In genomic region chr11:19822531-19822930, GRCh38 we compare ENCODE assay signal across 25 cellular contexts.
"Had no signal": no experiment of that assay in that cellular context is flagged by ENCODE, and none has a peak within 500 bp of the region (broad histone marks: within the 10 kb centered on the region; RNA-seq: fewer than 3 reads in every experiment).

No MANE protein-coding gene starts in this region.

- DNase-seq: activated CD4-positive, alpha-beta memory T cell treated with anti-CD3 and anti-CD28 coated beads, Interleukin-2, amount 10 ng/mL, durations not matched to agents 7 days and 5 days; activated CD4-positive, alpha-beta T cell treated with anti-CD3 and anti-CD28 coated beads for 36 hours; activated CD4-positive, alpha-beta T cell treated with anti-CD3 and anti-CD28 coated beads, Interleukin-2, amount 50 U/mL, for 1 hour; activated gamma-delta T cell; activated naive CD4-positive, alpha-beta T cell treated with anti-CD3 and anti-CD28 coated beads for 36 hours; activated T-cell treated with anti-CD3 and anti-CD28 coated beads for 4 hours; activated T-cell treated with anti-CD3 and anti-CD28 coated beads, Interleukin-2, amount 50 U/mL, for 48 hours; brain microvascular endothelial cell; cerebellar nuclear complex; colonic mucosa; MG63; MV-4-11; NCI-H1092 treated with DMSO at 0.1 percent for 48 hours; NCI-H1436; NCI-H187 treated with DMSO at 0.1 percent for 48 hours; NCI-H2081 treated with DMSO at 0.1 percent for 48 hours; NCI-H226; NCI-H510A; NCI-H748 treated with DMSO at 0.1 percent for 48 hours; SIG-M5; T-helper 2 cell; T1000 had no signal

- H3K4me1 Mint-ChIP-seq: activated CD4-positive, alpha-beta memory T cell treated with anti-CD3 and anti-CD28 coated beads, Interleukin-2, amount 10 ng/mL, durations not matched to agents 7 days and 5 days; activated CD4-positive, alpha-beta T cell treated with anti-CD3 and anti-CD28 coated beads for 36 hours; activated T-helper 17 cell treated with anti-CD3 and anti-CD28 coated beads, Interleukin-2, amount 50 U/mL, for 72 hours had no signal

- H3K9me3 Mint-ChIP-seq: activated CD4-positive, alpha-beta memory T cell treated with anti-CD3 and anti-CD28 coated beads, Interleukin-2, amount 10 ng/mL, durations not matched to agents 7 days and 5 days; activated naive CD4-positive, alpha-beta T cell treated with anti-CD3 and anti-CD28 coated beads for 36 hours; activated T-helper 17 cell treated with anti-CD3 and anti-CD28 coated beads, Interleukin-2, amount 50 U/mL, for 72 hours had no signal

- H3K4me3 Mint-ChIP-seq: activated CD4-positive, alpha-beta memory T cell treated with anti-CD3 and anti-CD28 coated beads, Interleukin-2, amount 10 ng/mL, durations not matched to agents 7 days and 5 days; activated CD4-positive, alpha-beta T cell treated with anti-CD3 and anti-CD28 coated beads for 36 hours; activated naive CD4-positive, alpha-beta T cell treated with anti-CD3 and anti-CD28 coated beads for 36 hours; activated naive CD8-positive, alpha-beta T cell; activated T-helper 17 cell treated with anti-CD3 and anti-CD28 coated beads, Interleukin-2, amount 50 U/mL, for 72 hours had no signal

- H3K27me3 ChIP-seq: brain microvascular endothelial cell, cardiac muscle cell, colonic mucosa, MG63 had no signal

- H3K36me3 ChIP-seq: brain microvascular endothelial cell, cardiac muscle cell, colonic mucosa had no signal

- H3K27ac Mint-ChIP-seq: activated CD4-positive, alpha-beta memory T cell treated with anti-CD3 and anti-CD28 coated beads, Interleukin-2, amount 10 ng/mL, durations not matched to agents 7 days and 5 days; activated CD4-positive, alpha-beta T cell treated with anti-CD3 and anti-CD28 coated beads for 36 hours; activated naive CD4-positive, alpha-beta T cell treated with anti-CD3 and anti-CD28 coated beads for 36 hours; activated naive CD8-positive, alpha-beta T cell; activated T-helper 17 cell treated with anti-CD3 and anti-CD28 coated beads, Interleukin-2, amount 50 U/mL, for 72 hours had no signal

- H3K4me3 ChIP-seq: cardiac muscle cell, colonic mucosa, MG63 had no signal

- ATAC-seq: activated CD4-positive, alpha-beta T cell treated with anti-CD3 and anti-CD28 coated beads for 36 hours; activated T-helper 17 cell treated with anti-CD3 and anti-CD28 coated beads, Interleukin-2, amount 50 U/mL, for 72 hours had no signal

- H3K4me1 ChIP-seq: colonic mucosa had no signal

- H3K27ac ChIP-seq: brain microvascular endothelial cell, cardiac muscle cell, colonic mucosa had no signal

- H3K36me3 Mint-ChIP-seq: activated naive CD8-positive, alpha-beta T cell had no signal

- H3K9me3 ChIP-seq: colonic mucosa, MG63 had no signal
